Comparison of ENCODE assay signal across 13 cellular contexts in the genomic region with DNA sequence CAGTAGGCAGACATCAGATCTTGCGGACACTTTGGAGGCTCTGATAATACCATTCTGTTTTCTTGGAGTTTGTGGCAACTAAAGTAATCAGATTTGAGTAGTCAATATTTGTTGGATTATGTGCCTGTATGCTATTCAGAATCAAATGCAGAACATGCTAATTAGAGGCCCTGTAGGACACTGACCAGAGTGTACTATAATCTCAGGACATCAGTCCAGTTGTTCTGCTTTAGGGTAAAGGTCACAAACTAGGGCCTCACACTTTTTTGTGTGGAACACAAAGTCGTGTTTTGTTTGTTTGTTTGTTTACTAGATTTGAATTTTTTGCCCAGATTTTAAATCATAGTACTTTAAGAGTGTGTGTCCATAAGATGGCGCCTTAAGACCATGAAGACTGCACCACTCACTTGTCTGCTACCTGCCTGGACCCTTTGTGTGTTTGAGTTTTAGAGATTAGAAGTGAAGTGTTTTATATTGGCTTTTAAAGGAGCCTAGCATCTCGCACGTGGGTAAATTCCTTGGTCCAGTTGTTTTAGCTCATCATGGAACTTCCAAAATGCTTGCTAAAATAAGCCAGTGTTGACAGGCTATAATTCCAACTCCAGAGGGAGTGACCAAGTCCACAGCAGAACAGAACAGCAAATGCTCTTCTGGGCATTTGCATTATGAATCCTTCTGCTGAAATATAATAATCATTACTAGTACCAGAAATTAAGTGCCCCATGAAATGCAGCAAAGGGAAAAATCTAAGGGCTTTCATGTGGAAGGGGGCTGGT. TPM values are rescaled to one million over a fixed set of nuclear protein-coding genes. Genes with fewer than 3 reads are reported as not detected.
A peak's percentile ranks its signal among the peaks of the same experiment; 100 is the strongest.
DNase-seq lines count a peak whose midpoint lies in the region; ATAC-seq, FAIRE-seq and TF ChIP-seq lines count a peak whose summit lies in the region.
"Had no signal": no experiment of that assay in that cellular context is flagged by ENCODE, and none has a peak within 500 bp of the region (broad histone marks: within the 10 kb centered on the region; RNA-seq: fewer than 3 reads in every experiment).

No MANE protein-coding gene starts in this region.

- TF ChIP-seq CTCF in BE2C (IDR thresholded peaks at IDR 0.05; ENCODE audit: low read depth, low read length) (peak; percentile 24; the same call in 1 of the 2 replicates), GM13977 (IDR thresholded peaks at IDR 0.05; ENCODE audit: extremely low read depth, insufficient read depth, missing control alignments) (peak; percentile 28), OCI-LY3 (IDR thresholded peaks at IDR 0.05; ENCODE audit: low read depth, low read length) (peak; percentile 53), hepatocyte (IDR thresholded peaks at IDR 0.05; ENCODE audit: poor library complexity) (peak; percentile 21)

- H3K4me2 ChIP-seq in OCI-LY3 (ENCODE audit: low read length) (no peak overlapping the region), hepatocyte (no peak overlapping the region)

- H3K79me2 ChIP-seq in OCI-LY3 (ENCODE audit: low read length) (no peaks in the 10 kb centered on the region), hepatocyte (no peaks in the 10 kb centered on the region)

- no peaks in the 10 kb centered on the region for H3K9me3 ChIP-seq in BE2C
- H3K9me3 ChIP-seq in OCI-LY3 (ENCODE audit: insufficient read depth, low read length), result no peaks in the 10 kb centered on the region
- H3K9me3 ChIP-seq in hepatocyte (ENCODE audit: low read depth), result no peaks in the 10 kb centered on the region
- no peaks in the 10 kb centered on the region for H3K9me3 ChIP-seq in effector memory CD4-positive, alpha-beta T cell (ENCODE audit: control insufficient read depth, low read length)

- no peak for FAIRE-seq in frontal cortex (lab: Jason Lieb, UNC)
- FAIRE-seq: urothelium cell line had no signal

- no peak for ATAC-seq in GM18870 (IDR thresholded peaks at IDR 0.05; ENCODE audit: unreplicated experiment)
- ATAC-seq: CD8-positive, alpha-beta T cell had no signal

- H3K27ac ChIP-seq in OCI-LY3 (ENCODE audit: low read length) (no peak overlapping the region), hepatocyte (no peak overlapping the region)
- H3K27ac ChIP-seq in effector memory CD4-positive, alpha-beta T cell (ENCODE audit: insufficient read depth, low read length, poor library complexity, severe bottlenecking), result no peak overlapping the region
- H3K27ac ChIP-seq: skin epidermis had no signal

- 42% methylated on average over 5 of the region's 5 CpGs for WGBS in hepatocyte (ENCODE audit: low lambda C conversion rate, missing lambda C conversion rate)

- H3K9ac ChIP-seq in OCI-LY3 (ENCODE audit: low read length), result no peak overlapping the region

- in situ Hi-C loops in GM13977 (cut with MboI; ENCODE audit: low pct_unique_long_range_greater_than_20kb, low sequenced_read_pairs, unreplicated experiment), result no loop called here

- DNase-seq in BE2C (no peak), GM13977 (ENCODE audit: low spot score) (no peak), hepatocyte (ENCODE audit: low spot score) (no peak), SHP77 treated with DMSO at 0.1 percent for 48 hours (lab: John Stamatoyannopoulos, UW) (no peak), frontal cortex (ENCODE audit: low spot score in 2 of 2) (no peak)
- DNase-seq in effector memory CD4-positive, alpha-beta T cell, result no peak
- DNase-seq: anterior cingulate cortex; CD8-positive, alpha-beta T cell; NCI-H187 had no signal

- H3K4me1 ChIP-seq in BE2C (no peaks in the 10 kb centered on the region), OCI-LY3 (ENCODE audit: low read length) (peaks cover 31% of the 10 kb centered on the region), hepatocyte (ENCODE audit: insufficient read depth) (no peaks in the 10 kb centered on the region)
- no peaks in the 10 kb centered on the region for H3K4me1 ChIP-seq in effector memory CD4-positive, alpha-beta T cell (ENCODE audit: control insufficient read depth, insufficient read depth, low read length, poor library complexity, severe bottlenecking)

- H3K36me3 ChIP-seq in BE2C, result no peaks in the 10 kb centered on the region
- H3K36me3 ChIP-seq in OCI-LY3 (replicated peaks; ENCODE audit: low read depth, low read length), result no peaks in the 10 kb centered on the region
- H3K36me3 ChIP-seq in hepatocyte (replicated peaks; ENCODE audit: insufficient read depth, low read depth), result no peaks in the 10 kb centered on the region
- no peaks in the 10 kb centered on the region for H3K36me3 ChIP-seq in effector memory CD4-positive, alpha-beta T cell (ENCODE audit: control insufficient read depth, insufficient read depth, low read length)

- no peaks in the 10 kb centered on the region for H4K20me1 ChIP-seq in OCI-LY3 (ENCODE audit: insufficient read depth, low read length)
- H4K20me1 ChIP-seq in hepatocyte (ENCODE audit: insufficient read depth, poor library complexity, severe bottlenecking), result no peaks in the 10 kb centered on the region

- no peak overlapping the region for H3K4me3 ChIP-seq in BE2C (ENCODE audit: low read depth, low read length)
- H3K4me3 ChIP-seq in OCI-LY3 (ENCODE audit: low read length), result no peak overlapping the region
- H3K4me3 ChIP-seq in hepatocyte, result no peak overlapping the region
- no peak overlapping the region for H3K4me3 ChIP-seq in effector memory CD4-positive, alpha-beta T cell (ENCODE audit: insufficient read depth, low read depth, low read length, poor library complexity, severe bottlenecking)
- H3K4me3 ChIP-seq: skin epidermis had no signal

- H2AFZ ChIP-seq in OCI-LY3 (ENCODE audit: low read depth, low read length) (no peak overlapping the region), hepatocyte (no peak overlapping the region)

- H3K27me3 ChIP-seq in BE2C, result no peaks in the 10 kb centered on the region
- H3K27me3 ChIP-seq in OCI-LY3 (ENCODE audit: low read depth, low read length), result 0 out of 2 replicates have a peak, but pooled peaks cover 4% of the 10 kb centered on the region
- H3K27me3 ChIP-seq in hepatocyte, result no peaks in the 10 kb centered on the region
- H3K27me3 ChIP-seq in effector memory CD4-positive, alpha-beta T cell (replicated peaks; ENCODE audit: control insufficient read depth, insufficient read depth, low read length, poor library complexity, severe bottlenecking), result no peaks in the 10 kb centered on the region

- no peaks in the 10 kb centered on the region for H3K9me2 ChIP-seq in hepatocyte (replicated peaks; ENCODE audit: insufficient read depth)

RNA-seq across cellular contexts. Expression of gene IL13RA1, which starts 34.7 kb away (rescaled TPM):
- 0.28 TPM for polyA plus RNA-seq in BE2C (2012; ENCODE audit: insufficient read depth, insufficient read length, low read depth)
- total RNA-seq in hepatocyte, result 38.5 and 40.9 TPM in 2 replicates
- 20.3 and 27.2 TPM in 2 replicates for polyA plus RNA-seq in hepatocyte
- 2.9 TPM for total RNA-seq in frontal cortex

Comparison
In these comparisons a context has a peak if more than half of its experiments do, and no peak if none do; other contexts are left out.
1. RNA of gene IL13RA1, which starts 34.7 kb away (total RNA-seq): 38.5 to 40.9 TPM in hepatocyte; 2.9 TPM in frontal cortex (single experiment); every median in the first group is over 10 times any median in the second.
2. Peak in every context shown above with its lines, with median percentiles within 50 percentile points of each other: CTCF ChIP-seq.